17 cellular contexts compared by ENCODE assay signal in genomic region chr10:118694848-118695247, GRCh38. TPM values are rescaled to one million over a fixed set of nuclear protein-coding genes. Genes with fewer than 3 reads are reported as not detected.
DNase-seq lines count a peak whose midpoint lies in the region; ATAC-seq and TF ChIP-seq lines count a peak whose summit lies in the region.
"Had no signal": no experiment of that assay in that cellular context is flagged by ENCODE, and none has a peak within 500 bp of the region (broad histone marks: within the 10 kb centered on the region; RNA-seq: fewer than 3 reads in every experiment).

No MANE protein-coding gene starts in this region.

- intact Hi-C loops in esophagus muscularis mucosa (cut with DNase I): no loop called here
- intact Hi-C loops in lower lobe of right lung (cut with DNase I): no loop called here

- H3K4me1 ChIP-seq in esophagus muscularis mucosa: peaks cover 0 to 46% (median 36%) of the 10 kb centered on the region in 4 donors
- H3K4me1 ChIP-seq in lower lobe of right lung: no peaks in the 10 kb centered on the region
- H3K4me1 ChIP-seq: left ventricle myocardium inferior had no signal

- no peak for TF ChIP-seq CTCF in esophagus muscularis mucosa (IDR thresholded peaks at IDR 0.05)
- no peak for TF ChIP-seq CTCF in lower lobe of right lung (IDR thresholded peaks at IDR 0.05)

- H3K27ac ChIP-seq in esophagus muscularis mucosa (replicated peaks in 1 of 4) (peak overlapping the region; percentile 61 to 72 (median 71)), lower lobe of right lung (no peak overlapping the region)
- H3K27ac ChIP-seq: left ventricle myocardium inferior had no signal

- TF ChIP-seq EP300 in esophagus muscularis mucosa (IDR thresholded peaks at IDR 0.05): no peak

- H3K4me3 ChIP-seq in esophagus muscularis mucosa: no peak overlapping the region
- H3K4me3 ChIP-seq in lower lobe of right lung: no peak overlapping the region
- H3K4me3 ChIP-seq: left ventricle myocardium inferior had no signal

- H3K36me3 ChIP-seq in esophagus muscularis mucosa (peaks cover under 1 to 16% (median 9%) of the 10 kb centered on the region in 4 donors), lower lobe of right lung (peaks cover 15% of the 10 kb centered on the region)

- peak; percentile 47 to 50 for ATAC-seq in lower lobe of right lung
- no peak for ATAC-seq in HG03039 (IDR thresholded peaks at IDR 0.05; ENCODE audit: unreplicated experiment)
- ATAC-seq: activated CD4-positive, CD25-positive, alpha-beta regulatory T cell treated with anti-CD3 and anti-CD28 coated beads, Interleukin-2, amount 50 U/mL, for 24 hours had no signal

- H3K27me3 ChIP-seq in esophagus muscularis mucosa (no peaks in the 10 kb centered on the region), lower lobe of right lung (ENCODE audit: low read depth) (no peaks in the 10 kb centered on the region)

- DNase-seq in AG08395 (ENCODE audit: low spot score) (peak; percentile 44), HCEC 1CT (peak; percentile 79), esophagus muscularis mucosa (ENCODE audit: extremely low spot score) (no peak), lower lobe of right lung (no peak), AML-193 (lab: John Stamatoyannopoulos, UW) (no peak), NCI-H2029 (lab: John Stamatoyannopoulos, UW) (no peak)
- DNase-seq in activated CD4-positive, alpha-beta T cell treated with anti-CD3 and anti-CD28 coated beads, Interleukin-2, amount 50 U/mL, for 1 hour: no peak
- DNase-seq: activated effector memory CD4-positive, alpha-beta T cell treated with anti-CD3 and anti-CD28 coated beads, Interleukin-2, amount 50 U/mL, for 16 hours; aorta; GF-D8; H7; left ventricle myocardium inferior; NCI-H187; Right ventricle myocardium superior; stimulated activated CD4-positive, alpha-beta T cell treated with anti-CD3 and anti-CD28 coated beads, Interleukin-15, amount 100 ng/mL, for 24 hours had no signal

- H3K9me3 ChIP-seq in esophagus muscularis mucosa (no peaks in the 10 kb centered on the region), lower lobe of right lung (no peaks in the 10 kb centered on the region)
- H3K9me3 ChIP-seq: left ventricle myocardium inferior had no signal

- no peak for TF ChIP-seq POLR2A in esophagus muscularis mucosa (IDR thresholded peaks at IDR 0.05; ENCODE audit: low read depth)

RNA-seq across cellular contexts. Expression of gene CACUL1, which starts 59.9 kb away (rescaled TPM):
- total RNA-seq in esophagus muscularis mucosa (10 to 100 TPM; 30.8 to 44.4 (median 33.3) TPM), lower lobe of right lung (45.9 TPM)

Comparison
In these comparisons a context has a peak if more than half of its experiments do, and no peak if none do; other contexts are left out.
1. DNase-seq: peak in AG08395 (single experiment) and HCEC 1CT (single experiment); none in esophagus muscularis mucosa (single experiment), lower lobe of right lung (single experiment), activated CD4-positive, alpha-beta T cell treated with anti-CD3 and anti-CD28 coated beads, Interleukin-2, amount 50 U/mL, for 1 hour (single experiment), AML-193 (0 of 2) and NCI-H2029 (single experiment).